8 cellular contexts compared by ENCODE assay signal in genomic region chr9:127776195-127776918, GRCh38. TPM values are rescaled to one million over a fixed set of nuclear protein-coding genes. Genes with fewer than 3 reads are reported as not detected.
DNase-seq lines count a peak whose midpoint lies in the region; ATAC-seq and TF ChIP-seq lines count a peak whose summit lies in the region.
"Had no signal": no experiment of that assay in that cellular context is flagged by ENCODE, and none has a peak within 500 bp of the region (broad histone marks: within the 10 kb centered on the region; RNA-seq: fewer than 3 reads in every experiment).

No MANE protein-coding gene starts in this region.

- peak overlapping the region; percentile 71 for H3K4me3 ChIP-seq in OCI-LY1 (ENCODE audit: low read depth, low read length, poor library complexity, severe bottlenecking)
- H3K4me3 ChIP-seq in urinary bladder (ENCODE audit: low read depth, low read length): peak overlapping the region; percentile 13
- no peak overlapping the region for H3K4me3 ChIP-seq in brain microvascular endothelial cell (ENCODE audit: low read depth, low read length)

- no peaks in the 10 kb centered on the region for H3K9me3 ChIP-seq in OCI-LY1 (ENCODE audit: low read length)

- intact Hi-C loops in activated T-helper 2 cell treated with anti-CD3 and anti-CD28 coated beads, Interferon-gamma antibody, Interleukin-2, Interleukin-4, amounts not matched to agents 10 μg/mL and 5 μg/mL and 100 μg/mL, durations not matched to agents 14 hours and 24 hours and 36 hours (cut with micrococcal nuclease): loop anchor here (1.0 to 10.0 kb wide), 4 partner anchors 9 to 352 kb away; partner anchors contain the start of genes NAIF1, PTGES2, SLC25A25 and ZNF79

- peaks cover 38% of the 10 kb centered on the region for H3K4me1 Mint-ChIP-seq in activated T-helper 2 cell treated with anti-CD3 and anti-CD28 coated beads, Interferon-gamma antibody, Interleukin-2, Interleukin-4, amounts not matched to agents 10 μg/mL and 5 μg/mL and 100 μg/mL, durations not matched to agents 14 hours and 24 hours and 36 hours (ENCODE audit: low read depth)
- peaks cover 18 to 74% (median 59%) of the 10 kb centered on the region in 4 donors for H3K4me1 Mint-ChIP-seq in naive thymus-derived CD8-positive, alpha-beta T cell

- peak; percentile 24 for ATAC-seq in GM21423 (IDR thresholded peaks at IDR 0.05; ENCODE audit: unreplicated experiment)
- peak; percentile 59 to 77 for ATAC-seq in naive thymus-derived CD8-positive, alpha-beta T cell
- ATAC-seq: Panc1 had no signal

- H3K4me3 Mint-ChIP-seq in activated T-helper 2 cell treated with anti-CD3 and anti-CD28 coated beads, Interferon-gamma antibody, Interleukin-2, Interleukin-4, amounts not matched to agents 10 μg/mL and 5 μg/mL and 100 μg/mL, durations not matched to agents 14 hours and 24 hours and 36 hours (ENCODE audit: low read depth): peak overlapping the region; percentile 98
- peak overlapping the region; percentile 90 to 100 (median 98) for H3K4me3 Mint-ChIP-seq in naive thymus-derived CD8-positive, alpha-beta T cell

- peaks cover 69% of the 10 kb centered on the region for H3K4me1 ChIP-seq in OCI-LY1 (ENCODE audit: insufficient read depth, low read length, severe bottlenecking)
- H3K4me1 ChIP-seq in urinary bladder (ENCODE audit: insufficient read depth): no peaks in the 10 kb centered on the region

- H2AFZ ChIP-seq in OCI-LY1 (ENCODE audit: low read length): no peak overlapping the region

- WGBS in urinary bladder: 63% methylated on average over 15 of the region's 15 CpGs

- H3K9me2 ChIP-seq in OCI-LY1 (ENCODE audit: low read depth, low read length): no peaks in the 10 kb centered on the region

- no peaks in the 10 kb centered on the region for H3K27me3 ChIP-seq in OCI-LY1 (ENCODE audit: insufficient read depth, low read length)
- H3K27me3 ChIP-seq in brain microvascular endothelial cell (replicated peaks): no peaks in the 10 kb centered on the region

- peak overlapping the region; percentile 71 for H3K4me2 ChIP-seq in OCI-LY1 (ENCODE audit: low read length)

- no peaks in the 10 kb centered on the region for H4K20me1 ChIP-seq in OCI-LY1 (ENCODE audit: insufficient read depth, low read length)

- peaks cover 33% of the 10 kb centered on the region for H3K36me3 Mint-ChIP-seq in activated T-helper 2 cell treated with anti-CD3 and anti-CD28 coated beads, Interferon-gamma antibody, Interleukin-2, Interleukin-4, amounts not matched to agents 10 μg/mL and 5 μg/mL and 100 μg/mL, durations not matched to agents 14 hours and 24 hours and 36 hours (ENCODE audit: low read depth)
- H3K36me3 Mint-ChIP-seq in naive thymus-derived CD8-positive, alpha-beta T cell: peaks cover 3 to 26% (median 5%) of the 10 kb centered on the region in 3 donors

- H3K27ac ChIP-seq in OCI-LY1 (ENCODE audit: low read depth, low read length, poor library complexity, severe bottlenecking): peak overlapping the region; percentile 95
- H3K27ac ChIP-seq in urinary bladder (ENCODE audit: low read depth): no peak overlapping the region
- no peak overlapping the region for H3K27ac ChIP-seq in brain microvascular endothelial cell

- H3K27me3 Mint-ChIP-seq in activated T-helper 2 cell treated with anti-CD3 and anti-CD28 coated beads, Interferon-gamma antibody, Interleukin-2, Interleukin-4, amounts not matched to agents 10 μg/mL and 5 μg/mL and 100 μg/mL, durations not matched to agents 14 hours and 24 hours and 36 hours (ENCODE audit: low read depth): no peaks in the 10 kb centered on the region
- no peaks in the 10 kb centered on the region for H3K27me3 Mint-ChIP-seq in naive thymus-derived CD8-positive, alpha-beta T cell

- H3F3A ChIP-seq in OCI-LY1 (ENCODE audit: insufficient read depth, low read length): no peaks in the 10 kb centered on the region

- POLR2A ChIA-PET in naive thymus-derived CD8-positive, alpha-beta T cell (lab: Charles Lee): interaction anchor here (0.6 to 4.4 kb wide), 15 partner anchors 8 to 210 kb away, joined by 3 to 44 read pairs (median 5); partner anchors contain the start of genes CDK9, ST6GALNAC4 and TOR2A

- DNase-seq in activated T-helper 2 cell treated with anti-CD3 and anti-CD28 coated beads, Interferon-gamma antibody, Interleukin-2, Interleukin-4, amounts not matched to agents 10 μg/mL and 5 μg/mL and 100 μg/mL, durations not matched to agents 14 hours and 24 hours and 36 hours (ENCODE audit: low spot score): peak; percentile 73
- peak; percentile 58 to 92 (median 78) for DNase-seq in naive thymus-derived CD8-positive, alpha-beta T cell
- DNase-seq in brain microvascular endothelial cell: no peak
- DNase-seq in RKO (ENCODE audit: low spot score): no peak

- H3K36me3 ChIP-seq in OCI-LY1 (ENCODE audit: insufficient read depth, low read length): no peaks in the 10 kb centered on the region
- H3K36me3 ChIP-seq in urinary bladder (ENCODE audit: insufficient read depth): no peaks in the 10 kb centered on the region
- H3K36me3 ChIP-seq in brain microvascular endothelial cell (replicated peaks): no peaks in the 10 kb centered on the region

- TF ChIP-seq CTCF in OCI-LY1 (IDR thresholded peaks at IDR 0.05; ENCODE audit: low read length) (peak; percentile 17; the same call in 1 of the 2 replicates), brain microvascular endothelial cell (IDR thresholded peaks at IDR 0.05; ENCODE audit: low read depth, low read length, missing control alignments) (no peak)

- in situ Hi-C loops in brain microvascular endothelial cell (cut with HindIII; ENCODE audit: low pct_ligation_motif_present, low sequenced_read_pairs): no loop called here

- no peaks in the 10 kb centered on the region for H3K9me3 Mint-ChIP-seq in activated T-helper 2 cell treated with anti-CD3 and anti-CD28 coated beads, Interferon-gamma antibody, Interleukin-2, Interleukin-4, amounts not matched to agents 10 μg/mL and 5 μg/mL and 100 μg/mL, durations not matched to agents 14 hours and 24 hours and 36 hours
- H3K9me3 Mint-ChIP-seq in naive thymus-derived CD8-positive, alpha-beta T cell: no peaks in the 10 kb centered on the region

- H3K9ac ChIP-seq in OCI-LY1 (ENCODE audit: low read length): peak overlapping the region; percentile 82

- peak overlapping the region; percentile 96 for H3K27ac Mint-ChIP-seq in activated T-helper 2 cell treated with anti-CD3 and anti-CD28 coated beads, Interferon-gamma antibody, Interleukin-2, Interleukin-4, amounts not matched to agents 10 μg/mL and 5 μg/mL and 100 μg/mL, durations not matched to agents 14 hours and 24 hours and 36 hours
- H3K27ac Mint-ChIP-seq in naive thymus-derived CD8-positive, alpha-beta T cell: peak overlapping the region; percentile 93 to 99 (median 97)

- no peaks in the 10 kb centered on the region; the same call in 1 of the 2 replicates for H3K79me2 ChIP-seq in OCI-LY1 (ENCODE audit: insufficient read depth, low read length)

RNA-seq across cellular contexts. Expression of gene SH2D3C, which starts 2.1 kb away (rescaled TPM):
- total RNA-seq in activated T-helper 2 cell treated with anti-CD3 and anti-CD28 coated beads, Interferon-gamma antibody, Interleukin-2, Interleukin-4, amounts not matched to agents 10 μg/mL and 5 μg/mL and 100 μg/mL, durations not matched to agents 14 hours and 24 hours and 36 hours: 23.6 and 25.1 TPM in 2 replicates
- total RNA-seq in naive thymus-derived CD8-positive, alpha-beta T cell: 10 to 100 TPM; 42.8 to 45.1 TPM
- 10 to 100 TPM; 13.8 to 50.8 (median 23.5) TPM for polyA plus RNA-seq in naive thymus-derived CD8-positive, alpha-beta T cell
- total RNA-seq in urinary bladder: 11.6 TPM
- polyA plus RNA-seq in urinary bladder: 16.6 TPM

RNA-seq across cellular contexts. Expression of gene CDK9, which starts 9.5 kb away (rescaled TPM):
- 98.1 and 99.8 TPM in 2 replicates for total RNA-seq in activated T-helper 2 cell treated with anti-CD3 and anti-CD28 coated beads, Interferon-gamma antibody, Interleukin-2, Interleukin-4, amounts not matched to agents 10 μg/mL and 5 μg/mL and 100 μg/mL, durations not matched to agents 14 hours and 24 hours and 36 hours
- 100 to 1,000 TPM; 142 to 147 TPM for total RNA-seq in naive thymus-derived CD8-positive, alpha-beta T cell
- polyA plus RNA-seq in naive thymus-derived CD8-positive, alpha-beta T cell: 10 to 100 TPM; 28.3 to 62.9 (median 38.9) TPM
- total RNA-seq in urinary bladder: 30.1 TPM
- 66.2 TPM for polyA plus RNA-seq in urinary bladder

RNA-seq across cellular contexts. Expression of gene FPGS, which starts 26.3 kb away (rescaled TPM):
- total RNA-seq in activated T-helper 2 cell treated with anti-CD3 and anti-CD28 coated beads, Interferon-gamma antibody, Interleukin-2, Interleukin-4, amounts not matched to agents 10 μg/mL and 5 μg/mL and 100 μg/mL, durations not matched to agents 14 hours and 24 hours and 36 hours: 116 and 137 TPM in 2 replicates
- total RNA-seq in naive thymus-derived CD8-positive, alpha-beta T cell: 100 to 1,000 TPM; 155 to 158 TPM
- 10 to 100 TPM; 51.7 to 54.8 (median 53.4) TPM for polyA plus RNA-seq in naive thymus-derived CD8-positive, alpha-beta T cell
- total RNA-seq in urinary bladder: 18.6 TPM
- polyA plus RNA-seq in urinary bladder: 57.7 TPM

RNA-seq across cellular contexts. Expression of gene TOR2A, which starts 41.3 kb away (rescaled TPM):
- 20.2 and 20.6 TPM in 2 replicates for total RNA-seq in activated T-helper 2 cell treated with anti-CD3 and anti-CD28 coated beads, Interferon-gamma antibody, Interleukin-2, Interleukin-4, amounts not matched to agents 10 μg/mL and 5 μg/mL and 100 μg/mL, durations not matched to agents 14 hours and 24 hours and 36 hours
- 10 to 100 TPM in 1 of 2 experiments, 1 to 10 TPM in 1; 9.8 to 13.9 TPM for total RNA-seq in naive thymus-derived CD8-positive, alpha-beta T cell
- polyA plus RNA-seq in naive thymus-derived CD8-positive, alpha-beta T cell: 10 to 100 TPM; 18.1 to 24.7 (median 23.5) TPM
- total RNA-seq in urinary bladder: 3.8 TPM
- polyA plus RNA-seq in urinary bladder: 16.5 TPM

Comparison
In these comparisons a context has a peak if more than half of its experiments do, and no peak if none do; other contexts are left out.
1. DNase-seq: peak in activated T-helper 2 cell treated with anti-CD3 and anti-CD28 coated beads, Interferon-gamma antibody, Interleukin-2, Interleukin-4, amounts not matched to agents 10 μg/mL and 5 μg/mL and 100 μg/mL, durations not matched to agents 14 hours and 24 hours and 36 hours (single experiment) and naive thymus-derived CD8-positive, alpha-beta T cell (10 of 10); none in brain microvascular endothelial cell (single experiment) and RKO (single experiment).